ENCODE assay signal across 8 cellular contexts in the genomic region with DNA sequence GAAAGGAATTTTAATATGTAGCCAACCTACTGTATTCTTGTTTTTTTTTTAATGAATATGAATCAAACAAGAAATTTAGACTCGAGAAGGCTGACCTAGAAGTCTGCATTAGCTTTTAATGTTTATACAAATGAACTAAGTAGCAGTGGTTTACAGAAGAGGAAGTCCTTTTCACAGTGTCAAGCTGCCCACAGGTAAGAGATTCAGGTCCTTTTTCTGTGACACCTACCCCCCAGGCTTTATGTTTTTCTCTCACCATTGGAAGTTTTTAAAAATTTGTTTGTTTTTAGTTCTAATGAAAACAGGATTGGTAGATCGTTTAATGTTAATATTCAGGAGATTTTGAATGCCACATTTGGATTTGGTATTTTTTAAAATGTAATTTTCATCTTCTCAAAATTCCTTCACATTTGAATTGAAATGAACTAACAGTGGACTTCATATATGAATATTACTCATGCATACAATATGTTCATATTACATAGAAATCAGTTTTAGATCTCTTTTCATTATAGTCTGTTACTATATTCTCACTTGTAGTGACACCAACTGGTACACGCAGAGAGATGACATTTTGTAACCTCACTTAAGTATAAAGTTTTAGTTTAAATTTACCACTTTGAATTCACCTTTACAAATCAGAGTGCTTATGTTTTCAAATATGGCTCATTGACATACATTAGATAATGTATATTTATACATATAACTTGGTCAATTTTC. TPM values are rescaled to one million over a fixed set of nuclear protein-coding genes. Genes with fewer than 3 reads are reported as not detected.
DNase-seq lines count a peak whose midpoint lies in the region; ATAC-seq and TF ChIP-seq lines count a peak whose summit lies in the region.

No MANE protein-coding gene starts in this region.

- peak overlapping the region in 1 of 4 donors; percentile 28 for H3K4me3 ChIP-seq in adrenal gland

- TF ChIP-seq CTCF in 22Rv1 (IDR thresholded peaks at IDR 0.05) (no peak), adrenal gland (IDR thresholded peaks at IDR 0.05) (no peak)

- H3K36me3 ChIP-seq in adrenal gland (replicated peaks in 1 of 2), result no peaks in the 10 kb centered on the region

- peak overlapping the region; percentile 82 for H3K4me3 Mint-ChIP-seq in natural killer cell treated with Interleukin-12 subunit alpha and Interleukin-12 subunit beta and Interleukin-15 and Interleukin-18, amount 100 ng/mL, for 72 hours

- no peak for DNase-seq in adrenal gland
- no peak for DNase-seq in natural killer cell treated with Interleukin-12 subunit alpha and Interleukin-12 subunit beta and Interleukin-15 and Interleukin-18, amount 100 ng/mL, for 72 hours (ENCODE audit: low spot score)
- DNase-seq in LoVo (ENCODE audit: low spot score), result no peak
- DNase-seq in pons (ENCODE audit: low spot score), result no peak

- TF ChIP-seq POLR2A in adrenal gland (IDR thresholded peaks at IDR 0.05), result no peak

- H3K27ac Mint-ChIP-seq in natural killer cell treated with Interleukin-12 subunit alpha and Interleukin-12 subunit beta and Interleukin-15 and Interleukin-18, amount 100 ng/mL, for 72 hours, result peak overlapping the region; percentile 84 to 93

- no peaks in the 10 kb centered on the region for H3K27me3 Mint-ChIP-seq in natural killer cell treated with Interleukin-12 subunit alpha and Interleukin-12 subunit beta and Interleukin-15 and Interleukin-18, amount 100 ng/mL, for 72 hours

- peaks cover 29% of the 10 kb centered on the region for H3K36me3 Mint-ChIP-seq in natural killer cell treated with Interleukin-12 subunit alpha and Interleukin-12 subunit beta and Interleukin-15 and Interleukin-18, amount 100 ng/mL, for 72 hours

- peaks cover 0 to 14% (median 4%) of the 10 kb centered on the region in 3 donors for H3K9me3 ChIP-seq in adrenal gland (replicated peaks in 1 of 3)

- H3K27me3 ChIP-seq in adrenal gland, result no peaks in the 10 kb centered on the region

- peaks cover 49 to 91% of the 10 kb centered on the region in 2 donors for H3K4me1 Mint-ChIP-seq in natural killer cell treated with Interleukin-12 subunit alpha and Interleukin-12 subunit beta and Interleukin-15 and Interleukin-18, amount 100 ng/mL, for 72 hours (ENCODE audit: low read depth in 2 of 2)

- peaks cover 31 to 70% of the 10 kb centered on the region in 2 donors for H3K4me1 ChIP-seq in adrenal gland (replicated peaks in 1 of 2)

- WGBS in adrenal gland, 4 donors, result 33 to 45% (median 41%) methylated on average over 3 of the region's 3 CpGs

- ATAC-seq in GM19324 (IDR thresholded peaks at IDR 0.05; ENCODE audit: low FRiP score, unreplicated experiment) (peak; percentile 63), HG03342 (IDR thresholded peaks at IDR 0.05; ENCODE audit: unreplicated experiment) (peak; percentile 44), GM18873 (IDR thresholded peaks at IDR 0.05; ENCODE audit: low FRiP score, unreplicated experiment) (no peak)
- ATAC-seq in natural killer cell treated with Interleukin-12 subunit alpha and Interleukin-12 subunit beta and Interleukin-15 and Interleukin-18, amount 100 ng/mL, for 72 hours, result peak; percentile 3 to 37

- H3K9me3 Mint-ChIP-seq in natural killer cell treated with Interleukin-12 subunit alpha and Interleukin-12 subunit beta and Interleukin-15 and Interleukin-18, amount 100 ng/mL, for 72 hours, result peaks cover 4% of the 10 kb centered on the region

- intact Hi-C loops in adrenal gland (cut with DNase I), result no loop called here

- H3K27ac ChIP-seq in 22Rv1 (peak overlapping the region; percentile 40), adrenal gland (peak overlapping the region in 4 of 5 donors; percentile 15 to 64 (median 58))

RNA-seq across cellular contexts. Expression of a gene that starts 29.7 kb away (rescaled TPM):
- 100 to 1,000 TPM in 1 of 8 donors, 10 to 100 TPM in 7; 40.5 to 101 (median 54.7) TPM for total RNA-seq in adrenal gland
- 10 to 100 TPM in 2 of 3 donors, 1 to 10 TPM in 1; 8.5 to 34.7 (median 16.7) TPM for polyA plus RNA-seq in adrenal gland
- total RNA-seq in natural killer cell treated with Interleukin-12 subunit alpha and Interleukin-12 subunit beta and Interleukin-15 and Interleukin-18, amount 100 ng/mL, for 72 hours, result 100 to 1,000 TPM in 1 of 2 donors, 10 to 100 TPM in 1; 85.3 to 107 TPM
